In genomic region chr2:135962401-135963138, GRCh38 we compare ENCODE assay signal across 1 cellular context.
TF ChIP-seq lines count a peak whose summit lies in the region.

No MANE protein-coding gene starts in this region.

TF ChIP-seq in SK-N-SH treated with all-trans-retinoic acid at 6 μM for 48 hours, 23 proteins besides CTCF, POLR2A, EP300 and RAD21 (continued from another document):
- TF ChIP-seq POU6F1 (CRISPR knock-in tag; IDR thresholded peaks at IDR 0.05; ENCODE audit: borderline replicate concordance, low read depth) = no peak
